In genomic region chr12:120249875-120250795, GRCh38 we compare ENCODE assay signal across 8 cellular contexts. TPM values are rescaled to one million over a fixed set of nuclear protein-coding genes. Genes with fewer than 3 reads are reported as not detected.
DNase-seq lines count a peak whose midpoint lies in the region; ATAC-seq, FAIRE-seq and TF ChIP-seq lines count a peak whose summit lies in the region.
"Had no signal": no experiment of that assay in that cellular context is flagged by ENCODE, and none has a peak within 500 bp of the region (broad histone marks: within the 10 kb centered on the region; RNA-seq: fewer than 3 reads in every experiment).

No MANE protein-coding gene starts in this region.

- peaks cover 9% of the 10 kb centered on the region for H3K36me3 Mint-ChIP-seq in activated naive CD8-positive, alpha-beta T cell

- TF ChIP-seq CTCF in kidney (IDR thresholded peaks at IDR 0.05; ENCODE audit: borderline replicate concordance, extremely low read depth, insufficient read depth), result no peak

- H3K27me3 Mint-ChIP-seq in activated naive CD8-positive, alpha-beta T cell, result no peaks in the 10 kb centered on the region

- no peaks in the 10 kb centered on the region for H3K36me3 ChIP-seq in kidney (ENCODE audit: control insufficient read depth in 1 of 2, insufficient read depth in 2 of 2, low read length in 2 of 2)

- peaks cover 17 to 37% of the 10 kb centered on the region in 2 donors for H3K4me1 ChIP-seq in kidney (ENCODE audit: control insufficient read depth in 1 of 2, insufficient read depth in 1 of 2, low read depth in 1 of 2, low read length in 2 of 2)

- intact Hi-C loops in kidney (cut with DNase I), result no loop called here
- intact Hi-C loops in posterior cingulate gyrus (cut with DNase I), result no loop called here

- H3K4me3 ChIP-seq in kidney (ENCODE audit: low read length in 2 of 2), result peak overlapping the region; percentile 14 to 30

- H3K27ac Mint-ChIP-seq in activated naive CD8-positive, alpha-beta T cell, result peak overlapping the region; percentile 80

- H3K4me3 Mint-ChIP-seq in activated naive CD8-positive, alpha-beta T cell, result peak overlapping the region; percentile 70

- H3K4me1 Mint-ChIP-seq in activated naive CD8-positive, alpha-beta T cell (ENCODE audit: low read depth), result peaks cover 82% of the 10 kb centered on the region

- no peaks in the 10 kb centered on the region for H3K9me3 ChIP-seq in kidney (ENCODE audit: control insufficient read depth in 1 of 2, low read length in 2 of 2)

- ATAC-seq in HG02840 (IDR thresholded peaks at IDR 0.05; ENCODE audit: low FRiP score, unreplicated experiment) (no peak), HG02884 (IDR thresholded peaks at IDR 0.05; ENCODE audit: unreplicated experiment) (no peak)
- ATAC-seq: left colon had no signal

- H3K27ac ChIP-seq in kidney (ENCODE audit: low read depth in 2 of 2, low read length in 2 of 2), result peak overlapping the region; percentile 79 to 86
- peak overlapping the region; percentile 18 for H3K27ac ChIP-seq in substantia nigra (ENCODE audit: low read depth, low read length, poor library complexity, severe bottlenecking)

- FAIRE-seq in kidney (lab: Jason Lieb, UNC), result no peak

- H3K9ac ChIP-seq in kidney (ENCODE audit: low read length in 2 of 2), result peak overlapping the region in 1 of 2 donors; percentile 46

- no peaks in the 10 kb centered on the region for H3K9me3 Mint-ChIP-seq in activated naive CD8-positive, alpha-beta T cell (ENCODE audit: low read depth)

- peak; percentile 40 for DNase-seq in MV-4-11 (lab: John Stamatoyannopoulos, UW)
- peak; percentile 90 for DNase-seq in kidney
- peak in 7 of 49 donors; percentile 20 to 40 (median 22) for DNase-seq in substantia nigra (lab: John Stamatoyannopoulos, UW)
- DNase-seq in posterior cingulate gyrus, result no peak

RNA-seq across cellular contexts. Expression of gene PXN, which starts 15.4 kb away (rescaled TPM):
- 133 TPM for total RNA-seq in kidney
- 57.1 TPM for polyA plus RNA-seq in kidney (ENCODE audit: insufficient read depth, low read depth, low replicate concordance)

RNA-seq across cellular contexts. Expression of gene RNU4-2, which starts 41.6 kb away (rescaled TPM):
- total RNA-seq in kidney, result 18,412 TPM
- polyA plus RNA-seq in kidney (ENCODE audit: insufficient read depth, low read depth, low replicate concordance), result not detected

RNA-seq across cellular contexts. Expression of gene RNU4-1, which starts 42.9 kb away (rescaled TPM):
- 3,016 TPM for total RNA-seq in kidney
- polyA plus RNA-seq in kidney (ENCODE audit: insufficient read depth, low read depth, low replicate concordance), result not detected

RNA-seq across cellular contexts. Expression of gene RPLP0, which starts 49.2 kb away (rescaled TPM):
- total RNA-seq in kidney, result 1,384 TPM
- 1,654 TPM for polyA plus RNA-seq in kidney (ENCODE audit: insufficient read depth, low read depth, low replicate concordance)

RNA-seq across cellular contexts. Expression of gene SIRT4, which starts 52.0 kb away (rescaled TPM):
- 1.5 TPM for total RNA-seq in kidney
- 8.1 TPM for polyA plus RNA-seq in kidney (ENCODE audit: insufficient read depth, low read depth, low replicate concordance)

Comparison
In these comparisons a context has a peak if more than half of its experiments do, and no peak if none do; other contexts are left out.
1. DNase-seq: peak in MV-4-11 (single experiment) and kidney (single experiment); none in posterior cingulate gyrus (0 of 10).